Comparison of ENCODE assay signal across 10 cellular contexts in the genomic region with DNA sequence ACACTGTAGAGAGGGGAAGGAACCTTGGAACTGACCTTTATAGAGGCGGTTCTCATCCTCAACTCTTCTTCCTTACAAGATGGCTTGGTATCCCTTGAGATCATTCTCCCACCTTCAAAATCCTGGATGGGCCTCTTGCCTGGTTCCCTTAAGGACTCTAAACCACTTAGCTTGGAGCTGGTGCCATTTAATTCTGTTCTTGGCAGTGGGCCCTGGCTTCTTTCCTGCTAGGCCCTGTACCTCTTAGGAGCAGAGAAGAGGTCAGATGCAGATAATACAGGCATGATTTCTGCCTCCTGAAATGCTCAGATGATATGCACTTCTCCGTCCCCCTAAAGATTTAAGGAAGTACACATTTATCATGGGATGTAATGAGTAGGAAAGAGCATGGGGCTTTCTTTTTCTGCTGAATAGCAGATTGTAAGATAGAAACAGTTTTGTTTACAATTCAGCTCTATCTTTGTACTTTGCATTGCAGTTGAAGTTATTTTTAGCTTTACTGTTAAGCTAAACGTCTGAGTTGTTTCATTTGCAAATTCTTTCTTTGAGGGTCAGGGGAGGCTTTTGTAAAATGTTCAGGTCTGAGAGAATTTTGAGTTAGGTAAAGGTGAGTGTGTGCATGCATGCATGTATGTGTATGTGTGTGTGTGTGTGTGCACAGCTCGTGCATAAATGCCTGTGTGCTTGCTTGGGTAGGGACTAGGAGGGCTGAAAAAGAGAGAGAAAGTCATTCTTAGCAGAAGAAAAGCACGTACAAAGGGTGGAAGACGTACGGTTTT.
DNase-seq lines count a peak whose midpoint lies in the region; ATAC-seq and TF ChIP-seq lines count a peak whose summit lies in the region.
"Had no signal": no experiment of that assay in that cellular context is flagged by ENCODE, and none has a peak within 500 bp of the region (broad histone marks: within the 10 kb centered on the region; RNA-seq: fewer than 3 reads in every experiment).

No MANE protein-coding gene starts in this region.

- DNase-seq in NCI-H1092 treated with DMSO at 0.1 percent for 48 hours (lab: John Stamatoyannopoulos, UW) (peak; percentile 81), endodermal cell (no peak), prostate gland (ENCODE audit: low spot score) (peak; percentile 7), Calu3 (no peak), OCI-M2 (lab: John Stamatoyannopoulos, UW; ENCODE audit: unreplicated experiment) (no peak)
- no peak for DNase-seq in CD4-positive, alpha-beta memory T cell
- DNase-seq: GF-D8, H7 had no signal

- TF ChIP-seq POLR2A in prostate gland (IDR thresholded peaks at IDR 0.05), result no peak

- H3K27me3 ChIP-seq in endodermal cell (ENCODE audit: control insufficient read depth, insufficient read depth, low read length, poor library complexity, severe bottlenecking) (no peaks in the 10 kb centered on the region), prostate gland (replicated peaks; ENCODE audit: insufficient read depth) (no peaks in the 10 kb centered on the region)
- H3K27me3 ChIP-seq in CD4-positive, alpha-beta memory T cell (ENCODE audit: insufficient read depth, low read length), result no peaks in the 10 kb centered on the region

- H3K4me1 ChIP-seq in endodermal cell (ENCODE audit: control insufficient read depth, insufficient read depth, low read length), result peaks cover 13% of the 10 kb centered on the region
- H3K4me1 ChIP-seq in prostate gland (replicated peaks), result peaks cover 3% of the 10 kb centered on the region
- no peaks in the 10 kb centered on the region for H3K4me1 ChIP-seq in CD4-positive, alpha-beta memory T cell (ENCODE audit: insufficient read depth, low read length)

- no peaks in the 10 kb centered on the region for H3K36me3 ChIP-seq in endodermal cell (ENCODE audit: control insufficient read depth, insufficient read depth, low read length)
- no peaks in the 10 kb centered on the region for H3K36me3 ChIP-seq in prostate gland
- H3K36me3 ChIP-seq in CD4-positive, alpha-beta memory T cell (ENCODE audit: insufficient read depth, low read length), result no peaks in the 10 kb centered on the region

- H3K9me3 Mint-ChIP-seq in endodermal cell, result no peaks in the 10 kb centered on the region
- peaks cover 5% of the 10 kb centered on the region for H3K9me3 Mint-ChIP-seq in Calu3 (ENCODE audit: low read depth, unreplicated experiment)
- no peaks in the 10 kb centered on the region for H3K9me3 Mint-ChIP-seq in CD4-positive, alpha-beta memory T cell

- 67 to 76% methylated on average over 5 to 7 of the region's 7 CpGs for WGBS in endodermal cell (ENCODE audit: insufficient coverage in 1 of 2, insufficient read length in 1 of 2), 2 experiments
- WGBS in prostate gland, result 19% methylated on average over 7 of the region's 7 CpGs

- H3K4me1 Mint-ChIP-seq in endodermal cell, result peaks cover 39% of the 10 kb centered on the region
- no peaks in the 10 kb centered on the region for H3K4me1 Mint-ChIP-seq in Calu3 (ENCODE audit: low read depth, unreplicated experiment)
- H3K4me1 Mint-ChIP-seq in CD4-positive, alpha-beta memory T cell, result no peaks in the 10 kb centered on the region

- H3K4me3 ChIP-seq in endodermal cell (ENCODE audit: low read length) (peak overlapping the region; percentile 11), prostate gland (no peak overlapping the region)
- no peak overlapping the region for H3K4me3 ChIP-seq in CD4-positive, alpha-beta memory T cell (ENCODE audit: low read length in 2 of 2)

- intact Hi-C loops in prostate gland (cut with DNase I) (no loop called here), Calu3 (cut with micrococcal nuclease; ENCODE audit: unreplicated experiment) (no loop called here)
- intact Hi-C loops in CD4-positive, alpha-beta memory T cell (cut with micrococcal nuclease), result no loop called here

- no TSS peak for BruUV-seq in Calu3 (replicated peaks; lab: Mats Ljungman, UMichigan)

- H3K9me3 ChIP-seq in endodermal cell (ENCODE audit: control insufficient read depth, low read length) (no peaks in the 10 kb centered on the region), prostate gland (no peaks in the 10 kb centered on the region)
- H3K9me3 ChIP-seq in CD4-positive, alpha-beta memory T cell (ENCODE audit: control insufficient read depth in 1 of 2, low read length in 2 of 2), result no peaks in the 10 kb centered on the region

- CTCF ChIA-PET in Calu3 (lab: Charles Lee), result no interaction called here
- CTCF ChIA-PET in CD4-positive, alpha-beta memory T cell (lab: Charles Lee; ENCODE audit: partially characterized antibody), result no interaction called here

- H3K9ac ChIP-seq in endodermal cell (ENCODE audit: extremely low read depth, low read length, poor library complexity, severe bottlenecking), result no peak overlapping the region

- POLR2A ChIA-PET in CD4-positive, alpha-beta memory T cell (lab: Charles Lee; ENCODE audit: partially characterized antibody), result no interaction called here

- H3K27me3 Mint-ChIP-seq in endodermal cell (ENCODE audit: insufficient read depth) (peaks cover 2% of the 10 kb centered on the region), Calu3 (ENCODE audit: unreplicated experiment) (no peaks in the 10 kb centered on the region)
- peaks cover 3 to 5% of the 10 kb centered on the region in 2 donors for H3K27me3 Mint-ChIP-seq in CD4-positive, alpha-beta memory T cell

- peak overlapping the region; percentile 3 for H3K4me3 Mint-ChIP-seq in endodermal cell
- no peak overlapping the region for H3K4me3 Mint-ChIP-seq in Calu3 (ENCODE audit: low read depth, unreplicated experiment)
- H3K4me3 Mint-ChIP-seq in CD4-positive, alpha-beta memory T cell, result no peak overlapping the region

- H3K36me3 Mint-ChIP-seq in endodermal cell (ENCODE audit: low read depth) (no peaks in the 10 kb centered on the region), Calu3 (ENCODE audit: insufficient read depth, unreplicated experiment) (no peaks in the 10 kb centered on the region)
- no peaks in the 10 kb centered on the region for H3K36me3 Mint-ChIP-seq in CD4-positive, alpha-beta memory T cell

- H3K27ac ChIP-seq in endodermal cell (ENCODE audit: low read depth, low read length), result no peak overlapping the region
- no peak overlapping the region for H3K27ac ChIP-seq in prostate gland
- H3K27ac ChIP-seq in CD4-positive, alpha-beta memory T cell (ENCODE audit: low read depth, low read length), result no peak overlapping the region

- TF ChIP-seq CTCF in endodermal cell (conservative IDR thresholded peaks at IDR 0.05) (no peak), prostate gland (IDR thresholded peaks at IDR 0.05) (no peak), Calu3 (IDR thresholded peaks at IDR 0.05; ENCODE audit: unreplicated experiment) (no peak)

- H3K27ac Mint-ChIP-seq in endodermal cell (no peak overlapping the region), Calu3 (ENCODE audit: unreplicated experiment) (no peak overlapping the region)
- H3K27ac Mint-ChIP-seq in CD4-positive, alpha-beta memory T cell, result no peak overlapping the region

- ATAC-seq in GM19035 (IDR thresholded peaks at IDR 0.05; ENCODE audit: unreplicated experiment), result peak; percentile 35
- ATAC-seq in GM21515 (IDR thresholded peaks at IDR 0.05; ENCODE audit: unreplicated experiment), result no peak

Comparison
In these comparisons a context has a peak if more than half of its experiments do, and no peak if none do; other contexts are left out.
1. DNase-seq: peak in NCI-H1092 treated with DMSO at 0.1 percent for 48 hours (single experiment) and prostate gland (single experiment); none in endodermal cell (single experiment), Calu3 (single experiment), CD4-positive, alpha-beta memory T cell (0 of 5) and OCI-M2 (single experiment).